Comparison of ENCODE assay signal across 14 cellular contexts in the genomic region with DNA sequence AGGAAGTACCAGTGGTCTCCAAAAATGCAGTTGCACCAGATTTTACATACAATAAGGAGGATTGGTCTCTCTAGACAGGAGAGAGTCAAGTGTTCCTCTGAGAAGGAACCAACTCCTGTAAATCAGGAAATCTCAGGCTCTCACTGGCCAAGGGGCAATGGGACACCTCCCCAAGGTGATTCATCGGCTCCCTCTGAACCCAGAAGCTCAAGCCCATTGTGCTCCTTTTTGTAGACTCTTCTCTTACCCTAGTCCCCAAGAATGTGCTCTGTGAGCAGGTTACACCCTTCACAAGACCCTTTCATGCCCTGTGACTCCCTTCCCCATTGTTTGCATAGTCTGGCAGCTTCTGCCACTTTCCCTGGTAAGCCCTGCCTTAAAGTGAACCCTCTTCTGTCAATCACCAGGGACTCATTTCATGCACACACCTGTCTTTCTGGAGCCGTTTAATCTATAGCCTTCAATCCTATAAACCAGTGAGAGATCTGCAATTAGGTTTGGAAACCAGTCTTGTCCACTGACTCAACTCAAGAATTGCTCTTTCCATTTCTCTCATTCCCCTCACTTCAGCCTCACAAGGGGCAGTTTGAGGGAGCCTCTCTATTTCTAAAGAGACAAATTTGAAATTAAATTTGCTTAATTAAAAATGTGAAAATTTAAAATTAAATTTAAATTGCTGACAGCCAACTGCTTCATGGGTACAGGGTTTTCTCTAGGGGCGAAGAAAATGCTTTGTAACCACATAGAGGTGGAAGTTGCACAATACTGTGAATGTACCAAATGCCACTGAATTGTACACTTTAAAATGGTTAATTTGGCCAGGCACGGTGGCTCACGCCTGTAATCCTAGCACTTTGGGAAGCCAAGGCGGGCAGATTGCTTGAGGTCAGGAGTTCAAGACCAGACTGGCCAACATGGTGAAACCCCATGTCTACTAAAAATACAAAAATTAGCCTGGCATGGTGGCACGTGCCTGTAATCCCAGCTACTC. TPM values are rescaled to one million over a fixed set of nuclear protein-coding genes. Genes with fewer than 3 reads are reported as not detected.
DNase-seq lines count a peak whose midpoint lies in the region; ATAC-seq and TF ChIP-seq lines count a peak whose summit lies in the region.
"Had no signal": no experiment of that assay in that cellular context is flagged by ENCODE, and none has a peak within 500 bp of the region (broad histone marks: within the 10 kb centered on the region; RNA-seq: fewer than 3 reads in every experiment).

No MANE protein-coding gene starts in this region.

- no peak overlapping the region for H3K4ac ChIP-seq in IMR-90 (ENCODE audit: low read depth, low read length)

- POLR2A ChIA-PET in IMR-90 (lab: Charles Lee; ENCODE audit: unreplicated experiment) (no interaction called here), PC-3 (lab: Charles Lee; ENCODE audit: unreplicated experiment) (interaction anchor here (0.6 kb wide), 1 partner anchor 142 kb away, joined by 4 read pairs; no protein-coding TSS in a partner anchor)

- no peak overlapping the region for H2BK5ac ChIP-seq in IMR-90 (ENCODE audit: low read depth, low read length, poor library complexity, severe bottlenecking)

- H3K9ac ChIP-seq in IMR-90 (ENCODE audit: low read depth, low read length) (no peak overlapping the region), PC-3 (ENCODE audit: low read length) (no peak overlapping the region)

- H2AK5ac ChIP-seq in IMR-90 (ENCODE audit: low read depth, low read length), result no peak overlapping the region

- BruUV-seq in IMR-90 (replicated peaks; lab: Mats Ljungman, UMichigan) (no TSS peak), PC-3 (replicated peaks; lab: Mats Ljungman, UMichigan) (no TSS peak)

- no peak overlapping the region for H2AK9ac ChIP-seq in IMR-90 (replicated peaks; ENCODE audit: low read depth, low read length, poor library complexity)

- dilution Hi-C loops in IMR-90 (cut with HindIII; ENCODE audit: low sequenced_read_pairs, unreplicated experiment), result no loop called here

- H3K79me2 ChIP-seq in PC-3 (ENCODE audit: low read length), result no peaks in the 10 kb centered on the region

- H3K18ac ChIP-seq in IMR-90 (ENCODE audit: low read depth, low read length), result no peak overlapping the region

- no peak overlapping the region for H3K56ac ChIP-seq in IMR-90 (ENCODE audit: extremely low read depth, insufficient read depth, low read length)

- no peak for ATAC-seq in IMR-90 (ENCODE audit: low read depth)
- ATAC-seq in PC-3, result peak; percentile 62
- ATAC-seq: WTC11 had no signal

- H3K9me1 ChIP-seq in IMR-90 (ENCODE audit: insufficient read depth, low read length), result peaks cover 3% of the 10 kb centered on the region; the same call in 1 of the 2 replicates

- H4K20me1 ChIP-seq in IMR-90 (ENCODE audit: insufficient read depth, low read length) (no peaks in the 10 kb centered on the region), PC-3 (ENCODE audit: low read length) (no peaks in the 10 kb centered on the region)

- H3K9me3 ChIP-seq in IMR-90 (ENCODE audit: control insufficient read depth, insufficient read depth, low read length) (peaks cover 2% of the 10 kb centered on the region; the same call in 1 of the 2 replicates), PC-3 (ENCODE audit: low read length) (no peaks in the 10 kb centered on the region)

- H3F3A ChIP-seq in PC-3 (ENCODE audit: low read length, unreplicated experiment), result no peaks in the 10 kb centered on the region

- no peak for TF ChIP-seq CTCF in IMR-90 (conservative IDR thresholded peaks at IDR 0.05; ENCODE audit: low read depth, low read length)
- no peak for TF ChIP-seq CTCF in PC-3 (conservative IDR thresholded peaks at IDR 0.05; ENCODE audit: low read depth, low read length)
- no peak for TF ChIP-seq CTCF in glutamatergic neuron (IDR thresholded peaks at IDR 0.05; ENCODE audit: partially characterized antibody, unreplicated experiment)

- H3K4me3 Mint-ChIP-seq in glutamatergic neuron (ENCODE audit: unreplicated experiment), result no peak overlapping the region
- H3K4me3 Mint-ChIP-seq: activated T-cell treated with anti-CD3 and anti-CD28 coated beads, Interleukin-2, amount 50 U/mL, for 24 hours; WTC11 had no signal

- H3K9me3 Mint-ChIP-seq in glutamatergic neuron (ENCODE audit: unreplicated experiment), result peaks cover 15% of the 10 kb centered on the region
- H3K9me3 Mint-ChIP-seq: activated T-cell treated with anti-CD3 and anti-CD28 coated beads, Interleukin-2, amount 50 U/mL, for 24 hours; WTC11 had no signal

- H3K23ac ChIP-seq in IMR-90 (ENCODE audit: low read depth, low read length), result no peak overlapping the region

- H3K27me3 ChIP-seq in IMR-90 (ENCODE audit: control insufficient read depth, insufficient read depth, low read length) (peaks cover 14% of the 10 kb centered on the region), PC-3 (ENCODE audit: low read length) (no peaks in the 10 kb centered on the region)

- no peak for TF ChIP-seq POLR2A in IMR-90 (IDR thresholded peaks at IDR 0.05; ENCODE audit: low read depth, low read length)

- intact Hi-C loops in IMR-90 (cut with micrococcal nuclease), result no loop called here
- intact Hi-C loops in PC-3 (cut with micrococcal nuclease), result no loop called here

- H3K4me1 Mint-ChIP-seq in glutamatergic neuron (ENCODE audit: low read depth, unreplicated experiment), result peaks cover 21% of the 10 kb centered on the region

- no peak overlapping the region for H4K5ac ChIP-seq in IMR-90 (ENCODE audit: low read depth, low read length)

- no peak overlapping the region for H3K14ac ChIP-seq in IMR-90 (replicated peaks; ENCODE audit: low read depth, low read length)

- no peak overlapping the region for H4K91ac ChIP-seq in IMR-90 (ENCODE audit: insufficient read depth, low read depth, low read length)

- CTCF ChIA-PET in IMR-90 (lab: Yijun Ruan, JAX), result interaction anchor here (0.6 kb wide), 1 partner anchor 97 kb away, joined by 3 read pairs; no protein-coding TSS in a partner anchor
- CTCF ChIA-PET in PC-3 (lab: Charles Lee), result interaction anchor here (0.6 kb wide), 1 partner anchor 325 kb away, joined by 3 read pairs; no protein-coding TSS in a partner anchor

- 94% methylated on average over 3 of the region's 7 CpGs; no CpG with 5 or more reads in 1 of the 2 experiments for WGBS in IMR-90 (ENCODE audit: extremely low coverage in 2 of 2, insufficient read length in 1 of 2), 2 experiments

- H3K4me3 ChIP-seq in IMR-90 (ENCODE audit: insufficient read depth, low read depth, low read length) (no peak overlapping the region), PC-3 (ENCODE audit: low read length) (no peak overlapping the region)

- H3K27ac ChIP-seq in IMR-90 (ENCODE audit: insufficient read depth, low read length) (no peak overlapping the region), PC-3 (ENCODE audit: low read length) (no peak overlapping the region)
- H3K27ac ChIP-seq: HL-60 had no signal

- in situ Hi-C loops in IMR-90 (cut with MboI; ENCODE audit: low sequenced_read_pairs), result no loop called here

- no peaks in the 10 kb centered on the region for H3K9me2 ChIP-seq in PC-3 (replicated peaks; ENCODE audit: low read length)

- no peak overlapping the region for H4K8ac ChIP-seq in IMR-90 (ENCODE audit: low read depth in 2 of 2, low read length in 2 of 2)

- DNase-seq in CD1c-positive myeloid dendritic cell (ENCODE audit: extremely low spot score), result peak; percentile 18
- no peak for DNase-seq in IMR-90
- DNase-seq in PC-3, result peak; percentile 54
- no peak for DNase-seq in glutamatergic neuron
- no peak for DNase-seq in activated T-cell treated with anti-CD3 and anti-CD28 coated beads, Interleukin-2, amount 50 U/mL, for 1 hour
- DNase-seq in HUDEP-2 (lab: John Stamatoyannopoulos, UW; ENCODE audit: unreplicated experiment in 76 of 76), result no peak
- DNase-seq in cortex of kidney (lab: John Stamatoyannopoulos, UW), result no peak
- DNase-seq: activated T-cell treated with anti-CD3 and anti-CD28 coated beads, Interleukin-2, amount 50 U/mL, for 24 hours; hypothalamus; NCI-H2107; posterior cingulate gyrus; SHP77 treated with DMSO at 0.1 percent for 48 hours had no signal

- no peak overlapping the region for H2BK15ac ChIP-seq in IMR-90 (ENCODE audit: low read depth, low read length)

- TF ChIP-seq RAD21 in IMR-90 (IDR thresholded peaks at IDR 0.05; ENCODE audit: low read length), result no peak

- H2BK20ac ChIP-seq in IMR-90 (ENCODE audit: low read depth, low read length), result no peak overlapping the region

- H2AFZ ChIP-seq in IMR-90 (replicated peaks; ENCODE audit: low read length, poor library complexity), result no peak overlapping the region
- no peak overlapping the region for H2AFZ ChIP-seq in PC-3 (ENCODE audit: low read length)

- peak overlapping the region; percentile 26 for H3K27ac Mint-ChIP-seq in glutamatergic neuron (ENCODE audit: unreplicated experiment)
- H3K27ac Mint-ChIP-seq: activated T-cell treated with anti-CD3 and anti-CD28 coated beads, Interleukin-2, amount 50 U/mL, for 24 hours; WTC11 had no signal

- peaks cover 12% of the 10 kb centered on the region for H3K27me3 Mint-ChIP-seq in glutamatergic neuron (ENCODE audit: unreplicated experiment)
- H3K27me3 Mint-ChIP-seq: activated T-cell treated with anti-CD3 and anti-CD28 coated beads, Interleukin-2, amount 50 U/mL, for 24 hours had no signal

- H3K36me3 Mint-ChIP-seq in glutamatergic neuron (ENCODE audit: unreplicated experiment), result no peaks in the 10 kb centered on the region
- H3K36me3 Mint-ChIP-seq: WTC11 had no signal

- no peak overlapping the region for H3K4me2 ChIP-seq in IMR-90 (ENCODE audit: low read depth, low read length)
- no peak overlapping the region for H3K4me2 ChIP-seq in PC-3 (ENCODE audit: low read length)

- H3K4me1 ChIP-seq in IMR-90 (ENCODE audit: control insufficient read depth, insufficient read depth, low read length) (no peaks in the 10 kb centered on the region), PC-3 (ENCODE audit: insufficient read depth, low read length) (peaks cover 8% of the 10 kb centered on the region)

- H3K36me3 ChIP-seq in IMR-90 (ENCODE audit: control insufficient read depth, insufficient read depth, low read length), result no peaks in the 10 kb centered on the region
- H3K36me3 ChIP-seq in PC-3 (ENCODE audit: low read depth, low read length), result no peaks in the 10 kb centered on the region

- H3K79me1 ChIP-seq in IMR-90 (ENCODE audit: low read depth in 1 of 2, low read length in 2 of 2), result no peaks in the 10 kb centered on the region

- no peak overlapping the region for H2BK120ac ChIP-seq in IMR-90 (ENCODE audit: low read depth, low read length)

TF ChIP-seq in IMR-90, 13 proteins besides CTCF, POLR2A, EP300 and RAD21:
- TF ChIP-seq MXI1 (IDR thresholded peaks at IDR 0.05; ENCODE audit: borderline replicate concordance, low read depth, low read length) (no peak), CEBPB (IDR thresholded peaks at IDR 0.05; ENCODE audit: low read depth, low read length) (peak; percentile 63; the same call in 1 of the 2 replicates)

RNA-seq across cellular contexts. Expression of a gene that starts 38.3 kb away (rescaled TPM):
- total RNA-seq in IMR-90 (2012; rRNA removed) (41.0 and 76.7 TPM in 2 replicates), PC-3 (2014; rRNA removed) (53.5 and 58.4 TPM in 2 replicates), glutamatergic neuron (ENCODE audit: unreplicated experiment) (27.6 TPM)
- polyA plus RNA-seq in IMR-90 (2012; rRNA removed), result 37.9 and 43.3 TPM in 2 replicates
- 11.4 and 13.1 TPM in 2 replicates for polyA plus RNA-seq in IMR-90 (2012; cell fraction: cytosol; rRNA removed)
- 11.4 and 73.3 TPM in 2 replicates for polyA plus RNA-seq in IMR-90 (2012; cell fraction: nucleus; rRNA removed; ENCODE audit: low replicate concordance)

Comparison
In these comparisons a context has a peak if more than half of its experiments do, and no peak if none do; other contexts are left out.
1. DNase-seq: peak in CD1c-positive myeloid dendritic cell (single experiment) and PC-3 (single experiment); none in IMR-90 (single experiment), glutamatergic neuron (single experiment), activated T-cell treated with anti-CD3 and anti-CD28 coated beads, Interleukin-2, amount 50 U/mL, for 1 hour (single experiment), HUDEP-2 (0 of 76) and cortex of kidney (single experiment).